ENCODE assay signal across 11 cellular contexts in the genomic region with DNA sequence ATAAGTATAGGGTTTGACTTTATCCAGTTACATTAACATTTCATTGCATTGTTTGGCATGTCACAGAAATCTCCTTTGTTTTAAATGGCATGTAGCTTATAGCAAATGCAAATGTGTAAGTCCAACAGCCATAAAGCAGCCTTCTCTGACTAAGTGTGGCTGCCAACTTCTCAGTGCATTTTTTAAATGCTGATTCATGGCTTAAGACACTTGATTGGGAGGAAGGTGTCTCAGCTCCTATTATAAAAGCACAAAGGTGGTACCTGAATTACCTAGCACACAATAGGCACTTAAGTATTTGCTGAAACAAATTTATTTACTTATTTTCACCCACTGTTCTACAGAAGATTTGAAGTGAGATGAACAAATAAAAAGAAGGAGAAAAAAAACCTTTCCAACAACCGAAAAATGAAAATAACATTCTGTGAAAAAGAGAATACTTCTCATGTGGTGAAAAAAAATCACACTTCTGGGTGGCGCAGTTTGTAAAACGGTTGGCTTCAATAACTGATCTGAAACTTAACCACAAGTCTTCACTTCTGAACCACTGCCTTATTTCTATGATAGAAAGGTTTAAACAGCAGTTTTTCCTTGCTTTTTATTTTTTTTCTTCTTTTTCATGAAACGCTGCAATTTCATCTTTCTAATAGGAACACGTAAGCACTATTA.
DNase-seq lines count a peak whose midpoint lies in the region; ATAC-seq, FAIRE-seq and TF ChIP-seq lines count a peak whose summit lies in the region.
"Had no signal": no experiment of that assay in that cellular context is flagged by ENCODE, and none has a peak within 500 bp of the region (broad histone marks: within the 10 kb centered on the region; RNA-seq: fewer than 3 reads in every experiment).

No MANE protein-coding gene starts in this region.

- H3K4me3 ChIP-seq in astrocyte (ENCODE audit: insufficient read depth, low read depth, low read length), result no peak overlapping the region
- no peak overlapping the region for H3K4me3 ChIP-seq in neural progenitor cell
- H3K4me3 ChIP-seq: K562, tibial nerve had no signal

- H3K9ac ChIP-seq in astrocyte (ENCODE audit: low read length), result no peak overlapping the region
- H3K9ac ChIP-seq in neural progenitor cell, result no peak overlapping the region

- H2AFZ ChIP-seq in astrocyte (ENCODE audit: low read depth, low read length) (no peak overlapping the region), neural progenitor cell (replicated peaks) (no peak overlapping the region)

- peaks cover 2% of the 10 kb centered on the region for H3F3A ChIP-seq in neural progenitor cell (ENCODE audit: low read depth)

- no peaks in the 10 kb centered on the region for H3K9me3 ChIP-seq in astrocyte (ENCODE audit: insufficient read depth, low read depth, low read length)
- no peaks in the 10 kb centered on the region for H3K9me3 ChIP-seq in neural progenitor cell (ENCODE audit: low read depth)
- H3K9me3 ChIP-seq: tibial nerve had no signal

- H4K20me1 ChIP-seq in astrocyte (ENCODE audit: insufficient read depth, low read length), result no peaks in the 10 kb centered on the region
- peaks cover 14% of the 10 kb centered on the region for H4K20me1 ChIP-seq in neural progenitor cell (ENCODE audit: low read depth)

- TF ChIP-seq CTCF in astrocyte (IDR thresholded peaks at IDR 0.05; ENCODE audit: insufficient read depth, low read depth, low read length) (no peak), neural progenitor cell (IDR thresholded peaks at IDR 0.05) (no peak)

- H3K4me1 Mint-ChIP-seq in activated CD8-positive, alpha-beta memory T cell treated with anti-CD3 and anti-CD28 coated beads, Interleukin-2, amount 10 ng/mL, durations not matched to agents 7 days and 5 days, result peaks cover 92% of the 10 kb centered on the region
- H3K4me1 Mint-ChIP-seq in astrocyte (ENCODE audit: low read depth, unreplicated experiment) (peaks cover 42% of the 10 kb centered on the region), neural progenitor cell (peaks cover 51% of the 10 kb centered on the region)
- peaks cover 97% of the 10 kb centered on the region for H3K4me1 Mint-ChIP-seq in stimulated activated naive CD8-positive, alpha-beta T cell treated with anti-CD3 and anti-CD28 coated beads, Interleukin-15, Interleukin-2, amounts not matched to agents 100 ng/mL and 50 ng/mL, for 24 hours (ENCODE audit: low read depth)

- H3K4me1 ChIP-seq in astrocyte (ENCODE audit: insufficient read depth, low read length) (no peaks in the 10 kb centered on the region), neural progenitor cell (peaks cover 16% of the 10 kb centered on the region)

- H3K36me3 ChIP-seq in astrocyte (ENCODE audit: insufficient read depth, low read length) (no peaks in the 10 kb centered on the region), neural progenitor cell (no peaks in the 10 kb centered on the region)
- H3K36me3 ChIP-seq: tibial nerve had no signal

- H3K4me2 ChIP-seq in astrocyte (ENCODE audit: low read length), result no peak overlapping the region
- H3K4me2 ChIP-seq in neural progenitor cell, result no peak overlapping the region

- no peak overlapping the region for H3K27ac ChIP-seq in astrocyte (ENCODE audit: low read depth, low read length)
- no peak overlapping the region for H3K27ac ChIP-seq in neural progenitor cell

- H3K9me3 Mint-ChIP-seq in activated CD8-positive, alpha-beta memory T cell treated with anti-CD3 and anti-CD28 coated beads, Interleukin-2, amount 10 ng/mL, durations not matched to agents 7 days and 5 days (ENCODE audit: low read depth), result no peaks in the 10 kb centered on the region
- H3K9me3 Mint-ChIP-seq in astrocyte (ENCODE audit: unreplicated experiment) (no peaks in the 10 kb centered on the region), neural progenitor cell (no peaks in the 10 kb centered on the region)
- no peaks in the 10 kb centered on the region for H3K9me3 Mint-ChIP-seq in stimulated activated naive CD8-positive, alpha-beta T cell treated with anti-CD3 and anti-CD28 coated beads, Interleukin-15, Interleukin-2, amounts not matched to agents 100 ng/mL and 50 ng/mL, for 24 hours
- H3K9me3 Mint-ChIP-seq: activated B cell treated with CpG ODN at 0.5 μM for 24 hours had no signal

- H3K79me2 ChIP-seq in astrocyte (ENCODE audit: insufficient read depth, low read length) (no peaks in the 10 kb centered on the region), neural progenitor cell (ENCODE audit: low read depth) (no peaks in the 10 kb centered on the region)

- H3K27me3 Mint-ChIP-seq in activated CD8-positive, alpha-beta memory T cell treated with anti-CD3 and anti-CD28 coated beads, Interleukin-2, amount 10 ng/mL, durations not matched to agents 7 days and 5 days, result no peaks in the 10 kb centered on the region
- H3K27me3 Mint-ChIP-seq in astrocyte (ENCODE audit: low read depth, unreplicated experiment) (no peaks in the 10 kb centered on the region), neural progenitor cell (ENCODE audit: insufficient read depth, low read depth) (no peaks in the 10 kb centered on the region)
- H3K27me3 Mint-ChIP-seq in stimulated activated naive CD8-positive, alpha-beta T cell treated with anti-CD3 and anti-CD28 coated beads, Interleukin-15, Interleukin-2, amounts not matched to agents 100 ng/mL and 50 ng/mL, for 24 hours, result no peaks in the 10 kb centered on the region

- CTCF ChIA-PET in activated CD8-positive, alpha-beta memory T cell treated with anti-CD3 and anti-CD28 coated beads, Interleukin-2, amount 10 ng/mL, durations not matched to agents 7 days and 5 days (lab: Charles Lee), result interaction anchor here (0.9 to 7.7 kb wide), 12 partner anchors 13 to 348 kb away, joined by 3 to 75 read pairs (median 9); no protein-coding TSS in a partner anchor

- H3K27me3 ChIP-seq in astrocyte (ENCODE audit: insufficient read depth, low read length) (peaks cover 28% of the 10 kb centered on the region), neural progenitor cell (peaks cover 13% of the 10 kb centered on the region)
- H3K27me3 ChIP-seq: tibial nerve had no signal

- no peak for FAIRE-seq in astrocyte (lab: Jason Lieb, UNC)
- FAIRE-seq: K562 had no signal

- peak; percentile 13 for ATAC-seq in activated CD8-positive, alpha-beta memory T cell treated with anti-CD3 and anti-CD28 coated beads, Interleukin-2, amount 10 ng/mL, durations not matched to agents 7 days and 5 days
- peak; percentile 32 for ATAC-seq in HG03442 (IDR thresholded peaks at IDR 0.05; ENCODE audit: unreplicated experiment)
- ATAC-seq in GM19324 (IDR thresholded peaks at IDR 0.05; ENCODE audit: low FRiP score, unreplicated experiment), result no peak
- ATAC-seq: K562 had no signal

- peak overlapping the region; percentile 89 for H3K27ac Mint-ChIP-seq in activated CD8-positive, alpha-beta memory T cell treated with anti-CD3 and anti-CD28 coated beads, Interleukin-2, amount 10 ng/mL, durations not matched to agents 7 days and 5 days
- H3K27ac Mint-ChIP-seq in astrocyte (ENCODE audit: unreplicated experiment) (peak overlapping the region; percentile 83), neural progenitor cell (no peak overlapping the region)
- peak overlapping the region; percentile 96 for H3K27ac Mint-ChIP-seq in stimulated activated naive CD8-positive, alpha-beta T cell treated with anti-CD3 and anti-CD28 coated beads, Interleukin-15, Interleukin-2, amounts not matched to agents 100 ng/mL and 50 ng/mL, for 24 hours
- H3K27ac Mint-ChIP-seq: activated B cell treated with CpG ODN at 0.5 μM for 24 hours had no signal

- DNase-seq in activated CD8-positive, alpha-beta memory T cell treated with anti-CD3 and anti-CD28 coated beads, Interleukin-2, amount 10 ng/mL, durations not matched to agents 7 days and 5 days, result peak; percentile 59
- DNase-seq in activated CD8-positive, alpha-beta memory T cell treated with anti-CD3 and anti-CD28 coated beads, Interleukin-2, amount 50 U/mL, for 48 hours, result no peak
- DNase-seq in astrocyte (ENCODE audit: low read depth), result no peak
- DNase-seq in neural progenitor cell (ENCODE audit: low spot score), result no peak
- no peak for DNase-seq in OCI-M1 (lab: John Stamatoyannopoulos, UW)
- DNase-seq: activated B cell treated with CpG ODN at 0.5 μM for 24 hours had no signal

- H3K4me3 Mint-ChIP-seq in activated CD8-positive, alpha-beta memory T cell treated with anti-CD3 and anti-CD28 coated beads, Interleukin-2, amount 10 ng/mL, durations not matched to agents 7 days and 5 days, result peak overlapping the region; percentile 64
- no peak overlapping the region for H3K4me3 Mint-ChIP-seq in astrocyte (ENCODE audit: unreplicated experiment)
- peak overlapping the region; percentile 76 for H3K4me3 Mint-ChIP-seq in stimulated activated naive CD8-positive, alpha-beta T cell treated with anti-CD3 and anti-CD28 coated beads, Interleukin-15, Interleukin-2, amounts not matched to agents 100 ng/mL and 50 ng/mL, for 24 hours
- H3K4me3 Mint-ChIP-seq in neural progenitor cell, result no peak overlapping the region
- H3K4me3 Mint-ChIP-seq: activated B cell treated with CpG ODN at 0.5 μM for 24 hours had no signal

- peaks cover 20% of the 10 kb centered on the region for H3K36me3 Mint-ChIP-seq in activated CD8-positive, alpha-beta memory T cell treated with anti-CD3 and anti-CD28 coated beads, Interleukin-2, amount 10 ng/mL, durations not matched to agents 7 days and 5 days
- H3K36me3 Mint-ChIP-seq in astrocyte (ENCODE audit: low read depth, unreplicated experiment) (no peaks in the 10 kb centered on the region), neural progenitor cell (no peaks in the 10 kb centered on the region)
- H3K36me3 Mint-ChIP-seq in stimulated activated naive CD8-positive, alpha-beta T cell treated with anti-CD3 and anti-CD28 coated beads, Interleukin-15, Interleukin-2, amounts not matched to agents 100 ng/mL and 50 ng/mL, for 24 hours (ENCODE audit: low read depth), result no peaks in the 10 kb centered on the region

Comparison
In these comparisons a context has a peak if more than half of its experiments do, and no peak if none do; other contexts are left out.
1. H3K4me3 Mint-ChIP-seq: peak in activated CD8-positive, alpha-beta memory T cell treated with anti-CD3 and anti-CD28 coated beads, Interleukin-2, amount 10 ng/mL, durations not matched to agents 7 days and 5 days (single experiment) and stimulated activated naive CD8-positive, alpha-beta T cell treated with anti-CD3 and anti-CD28 coated beads, Interleukin-15, Interleukin-2, amounts not matched to agents 100 ng/mL and 50 ng/mL, for 24 hours (single experiment); none in astrocyte (single experiment) and neural progenitor cell (single experiment).